In genomic region chr18:3071676-3072075, GRCh38 we compare ENCODE assay signal across 30 cellular contexts.
"Had no signal": no experiment of that assay in that cellular context is flagged by ENCODE, and none has a peak within 500 bp of the region (broad histone marks: within the 10 kb centered on the region; RNA-seq: fewer than 3 reads in every experiment).

No MANE protein-coding gene starts in this region.

- ATAC-seq: activated naive CD8-positive, alpha-beta T cell treated with anti-CD3 and anti-CD28 coated beads, Interleukin-2, amount 50 U/mL, for 24 hours; Panc1; Right ventricle myocardium inferior had no signal

- H3K4me3 Mint-ChIP-seq: activated CD4-positive, alpha-beta memory T cell treated with anti-CD3 and anti-CD28 coated beads, Interleukin-2, amount 10 ng/mL, durations not matched to agents 7 days and 5 days; activated naive CD4-positive, alpha-beta T cell treated with anti-CD3 and anti-CD28 coated beads, Interleukin-2, amount 10 ng/mL, durations not matched to agents 7 days and 5 days; activated naive CD8-positive, alpha-beta T cell; activated naive CD8-positive, alpha-beta T cell treated with anti-CD3 and anti-CD28 coated beads, Interleukin-2, amount 50 U/mL, for 24 hours; brain had no signal

- DNase-seq: activated CD4-positive, alpha-beta memory T cell treated with anti-CD3 and anti-CD28 coated beads, Interleukin-2, amount 10 ng/mL, durations not matched to agents 7 days and 5 days; activated CD4-positive, alpha-beta T cell treated with anti-CD3 and anti-CD28 coated beads for 1 hour; activated CD4-positive, alpha-beta T cell treated with anti-CD3 and anti-CD28 coated beads for 48 hours; activated CD4-positive, CD25-positive, alpha-beta regulatory T cell; activated CD8-positive, alpha-beta memory T cell treated with anti-CD3 and anti-CD28 coated beads, Interleukin-2, amount 50 U/mL, for 48 hours; activated effector memory CD4-positive, alpha-beta T cell treated with Interleukin-2 at 50 U/mL for 16 hours; activated naive CD4-positive, alpha-beta T cell treated with anti-CD3 and anti-CD28 coated beads, Interleukin-2, amount 10 ng/mL, durations not matched to agents 7 days and 5 days; activated naive CD8-positive, alpha-beta T cell treated with anti-CD3 and anti-CD28 coated beads, Interleukin-2, amount 50 U/mL, for 24 hours; activated T-cell treated with anti-CD3 and anti-CD28 coated beads, Interleukin-2, amount 50 U/mL, for 48 hours; anterior cingulate cortex; MM.1S; MV-4-11; NCI-H1092; NCI-H1436 treated with DMSO at 0.1 percent for 48 hours; NCI-H1694 treated with DMSO at 0.1 percent for 48 hours; NCI-H2029; NCI-H345; NCI-H524 treated with DMSO at 0.1 percent for 48 hours; RPMI8226; SIG-M5; SW 1271; T-helper 1 cell; T-helper 2 cell; T1000; WERI-Rb-1 had no signal

- H3K36me3 Mint-ChIP-seq: activated naive CD4-positive, alpha-beta T cell treated with anti-CD3 and anti-CD28 coated beads, Interleukin-2, amount 10 ng/mL, durations not matched to agents 7 days and 5 days; activated naive CD8-positive, alpha-beta T cell; brain had no signal

- H3K27ac Mint-ChIP-seq: activated CD4-positive, alpha-beta memory T cell treated with anti-CD3 and anti-CD28 coated beads, Interleukin-2, amount 10 ng/mL, durations not matched to agents 7 days and 5 days; activated naive CD4-positive, alpha-beta T cell treated with anti-CD3 and anti-CD28 coated beads, Interleukin-2, amount 10 ng/mL, durations not matched to agents 7 days and 5 days; activated naive CD8-positive, alpha-beta T cell; activated naive CD8-positive, alpha-beta T cell treated with anti-CD3 and anti-CD28 coated beads, Interleukin-2, amount 50 U/mL, for 24 hours; brain had no signal

- H3K27ac ChIP-seq: KMS-11, WERI-Rb-1 had no signal

- H3K36me3 ChIP-seq: WERI-Rb-1 had no signal

- H3K9ac ChIP-seq: KMS-11 had no signal

- H3K9me3 Mint-ChIP-seq: activated CD4-positive, alpha-beta memory T cell treated with anti-CD3 and anti-CD28 coated beads, Interleukin-2, amount 10 ng/mL, durations not matched to agents 7 days and 5 days; activated naive CD4-positive, alpha-beta T cell treated with anti-CD3 and anti-CD28 coated beads, Interleukin-2, amount 10 ng/mL, durations not matched to agents 7 days and 5 days; activated naive CD8-positive, alpha-beta T cell treated with anti-CD3 and anti-CD28 coated beads, Interleukin-2, amount 50 U/mL, for 24 hours had no signal

- H3K27me3 Mint-ChIP-seq: activated CD4-positive, alpha-beta memory T cell treated with anti-CD3 and anti-CD28 coated beads, Interleukin-2, amount 10 ng/mL, durations not matched to agents 7 days and 5 days; activated naive CD4-positive, alpha-beta T cell treated with anti-CD3 and anti-CD28 coated beads, Interleukin-2, amount 10 ng/mL, durations not matched to agents 7 days and 5 days; activated naive CD8-positive, alpha-beta T cell; activated naive CD8-positive, alpha-beta T cell treated with anti-CD3 and anti-CD28 coated beads, Interleukin-2, amount 50 U/mL, for 24 hours had no signal
